In the genomic region with DNA sequence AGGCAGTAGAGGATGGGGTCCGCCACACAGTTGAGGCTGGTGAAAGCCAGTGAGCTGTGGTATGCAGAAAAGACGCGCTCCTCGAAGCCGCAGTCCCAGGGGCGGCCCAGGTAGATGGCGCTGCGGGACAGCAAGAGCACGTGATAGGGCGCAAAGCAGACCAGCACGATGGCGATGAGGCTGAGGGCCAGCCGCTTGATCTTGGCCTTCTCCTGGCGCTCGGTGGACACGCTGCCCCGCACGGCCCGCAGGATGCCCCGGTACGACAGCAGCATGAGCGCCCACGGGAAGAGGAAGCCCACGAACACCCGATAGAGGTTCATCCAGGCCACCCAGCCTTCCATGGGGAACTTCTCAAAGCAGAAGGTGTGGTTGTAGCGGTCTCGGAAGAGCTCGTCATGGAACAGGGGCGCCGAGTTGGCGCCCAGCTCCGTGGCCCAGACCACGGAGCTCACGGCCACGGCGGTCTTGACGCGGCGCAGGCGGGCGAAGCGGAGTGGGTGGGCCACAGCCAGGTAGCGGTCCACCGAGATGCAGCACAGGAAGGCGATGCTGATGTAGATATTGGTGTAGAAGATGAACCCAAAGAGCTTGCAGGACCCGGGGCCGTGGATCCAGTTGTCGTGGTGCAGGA, we compare ENCODE assay signal across 1 cellular context.
TF ChIP-seq lines count a peak whose summit lies in the region.

No MANE protein-coding gene starts in this region.

TF ChIP-seq in K562, 482 proteins besides CTCF, POLR2A, EP300 and RAD21 (continued from another document and continues in another):
- TF ChIP-seq MGA (IDR thresholded peaks at IDR 0.05), result peak; percentile 98
- TF ChIP-seq RNF2 (IDR thresholded peaks at IDR 0.05), result peak; percentile 54; the same call in 1 of the 2 replicates
- no peak for TF ChIP-seq TCF3 (CRISPR knock-in tag; IDR thresholded peaks at IDR 0.05)
- 0 out of 2 replicates have a peak, but pooled peaks have one; percentile 6 for TF ChIP-seq EGR1 (conservative IDR thresholded peaks at IDR 0.05)
- TF ChIP-seq WHSC1 (IDR thresholded peaks at IDR 0.05; ENCODE audit: low read length), result no peak
- TF ChIP-seq CHD4 (IDR thresholded peaks at IDR 0.05; ENCODE audit: insufficient read depth, insufficient replicate concordance, low read depth, low read length, poor library complexity, severe bottlenecking), result no peak
- TF ChIP-seq PCBP2 (IDR thresholded peaks at IDR 0.05; ENCODE audit: low read depth, low read length, poor library complexity, severe bottlenecking), result no peak
- TF ChIP-seq NR2F6 (CRISPR knock-in tag; IDR thresholded peaks at IDR 0.05), result no peak
- TF ChIP-seq ZNF134 (CRISPR knock-in tag; conservative IDR thresholded peaks at IDR 0.05), result no peak
- TF ChIP-seq, protein P1, sequence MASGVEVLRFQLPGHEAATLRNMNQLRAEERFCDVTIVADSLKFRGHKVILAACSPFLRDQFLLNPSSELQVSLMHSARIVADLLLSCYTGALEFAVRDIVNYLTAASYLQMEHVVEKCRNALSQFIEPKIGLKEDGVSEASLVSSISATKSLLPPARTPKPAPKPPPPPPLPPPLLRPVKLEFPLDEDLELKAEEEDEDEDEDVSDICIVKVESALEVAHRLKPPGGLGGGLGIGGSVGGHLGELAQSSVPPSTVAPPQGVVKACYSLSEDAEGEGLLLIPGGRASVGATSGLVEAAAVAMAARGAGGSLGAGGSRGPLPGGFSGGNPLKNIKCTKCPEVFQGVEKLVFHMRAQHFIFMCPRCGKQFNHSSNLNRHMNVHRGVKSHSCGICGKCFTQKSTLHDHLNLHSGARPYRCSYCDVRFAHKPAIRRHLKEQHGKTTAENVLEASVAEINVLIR (CRISPR knock-in tag; IDR thresholded peaks at IDR 0.05), result no peak
- no peak for TF ChIP-seq ADNP (tag; IDR thresholded peaks at IDR 0.05)
- no peak for TF ChIP-seq ZNF232 (CRISPR knock-in tag; IDR thresholded peaks at IDR 0.05)
- no peak for TF ChIP-seq RFX1 (IDR thresholded peaks at IDR 0.05)
- TF ChIP-seq, protein P2, sequence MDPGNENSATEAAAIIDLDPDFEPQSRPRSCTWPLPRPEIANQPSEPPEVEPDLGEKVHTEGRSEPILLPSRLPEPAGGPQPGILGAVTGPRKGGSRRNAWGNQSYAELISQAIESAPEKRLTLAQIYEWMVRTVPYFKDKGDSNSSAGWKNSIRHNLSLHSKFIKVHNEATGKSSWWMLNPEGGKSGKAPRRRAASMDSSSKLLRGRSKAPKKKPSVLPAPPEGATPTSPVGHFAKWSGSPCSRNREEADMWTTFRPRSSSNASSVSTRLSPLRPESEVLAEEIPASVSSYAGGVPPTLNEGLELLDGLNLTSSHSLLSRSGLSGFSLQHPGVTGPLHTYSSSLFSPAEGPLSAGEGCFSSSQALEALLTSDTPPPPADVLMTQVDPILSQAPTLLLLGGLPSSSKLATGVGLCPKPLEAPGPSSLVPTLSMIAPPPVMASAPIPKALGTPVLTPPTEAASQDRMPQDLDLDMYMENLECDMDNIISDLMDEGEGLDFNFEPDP (CRISPR knock-in tag; IDR thresholded peaks at IDR 0.05), result no peak
- TF ChIP-seq MIER1 (IDR thresholded peaks at IDR 0.05; ENCODE audit: low read depth), result no peak
- no peak for TF ChIP-seq STAT6 (CRISPR knock-in tag; IDR thresholded peaks at IDR 0.05)
- TF ChIP-seq E2F3 (CRISPR knock-in tag; IDR thresholded peaks at IDR 0.05), result 0 out of 2 replicates have a peak, but pooled peaks have one; percentile 24
- TF ChIP-seq ZNF282 (CRISPR knock-in tag; IDR thresholded peaks at IDR 0.05), result no peak
- TF ChIP-seq E2F4 (CRISPR knock-in tag; IDR thresholded peaks at IDR 0.05; ENCODE audit: low read depth), result no peak
- TF ChIP-seq KAT8 (IDR thresholded peaks at IDR 0.05; ENCODE audit: low read depth), result no peak
- peak; percentile 49; the same call in 1 of the 2 replicates for TF ChIP-seq CBX1 (IDR thresholded peaks at IDR 0.05; ENCODE audit: low read depth)
- TF ChIP-seq SNRNP70 (optimal IDR thresholded peaks at IDR 0.05; ENCODE audit: low read depth, low read length), result no peak
- TF ChIP-seq CHD1 (IDR thresholded peaks at IDR 0.05; ENCODE audit: low read length), result no peak
- TF ChIP-seq FOXK2 (conservative IDR thresholded peaks at IDR 0.05 in 1 of 2, IDR thresholded peaks at IDR 0.05 in 1 of 2; ENCODE audit: low read depth in 2 of 2), result no peak
- no peak for TF ChIP-seq MTA2 (IDR thresholded peaks at IDR 0.05; ENCODE audit: low read depth)
- TF ChIP-seq SIRT6 (IDR thresholded peaks at IDR 0.05; ENCODE audit: low read depth, low read length), result no peak
- TF ChIP-seq MCM2 (IDR thresholded peaks at IDR 0.05; ENCODE audit: low read depth), result no peak
- peak; percentile 31; the same call in 1 of the 2 replicates for TF ChIP-seq EP400 (IDR thresholded peaks at IDR 0.05)
- no peak for TF ChIP-seq MEF2D (tag; conservative IDR thresholded peaks at IDR 0.05; ENCODE audit: low read depth)
- TF ChIP-seq TAF7 (tag; IDR thresholded peaks at IDR 0.05), result no peak
- no peak for TF ChIP-seq MLLT1 (IDR thresholded peaks at IDR 0.05)
- no peak for TF ChIP-seq ZNF224 (CRISPR knock-in tag; IDR thresholded peaks at IDR 0.05)
- TF ChIP-seq BRF1 (IDR thresholded peaks at IDR 0.05; ENCODE audit: borderline replicate concordance, extremely low read depth, insufficient read length), result no peak
- peak; percentile 80 for TF ChIP-seq RAD51 (IDR thresholded peaks at IDR 0.05; ENCODE audit: borderline replicate concordance, low read depth)
- no peak for TF ChIP-seq TSC22D4 (tag; IDR thresholded peaks at IDR 0.05)
- TF ChIP-seq JUNB (CRISPR knock-in tag; conservative IDR thresholded peaks at IDR 0.05), result no peak
- 0 out of 2 replicates have a peak, but pooled peaks have one; percentile 27 for TF ChIP-seq MTA1 (IDR thresholded peaks at IDR 0.05; ENCODE audit: borderline replicate concordance)
- no peak for TF ChIP-seq SNIP1 (IDR thresholded peaks at IDR 0.05; ENCODE audit: low read depth)
- no peak for TF ChIP-seq C11orf30 (IDR thresholded peaks at IDR 0.05; ENCODE audit: low read depth)
- no peak for TF ChIP-seq POLR3G (IDR thresholded peaks at IDR 0.05; ENCODE audit: extremely low read depth, insufficient read length, insufficient replicate concordance)
- no peak for TF ChIP-seq BRD4 (IDR thresholded peaks at IDR 0.05)
